ENCODE assay signal across 17 cellular contexts in genomic region chr11:116581349-116581748, GRCh38.
"Had no signal": no experiment of that assay in that cellular context is flagged by ENCODE, and none has a peak within 500 bp of the region (broad histone marks: within the 10 kb centered on the region; RNA-seq: fewer than 3 reads in every experiment).

No MANE protein-coding gene starts in this region.

- H3K4me3 ChIP-seq: thyroid gland had no signal

- H3K36me3 ChIP-seq: ascending aorta, gastrocnemius medialis, heart right ventricle, left ventricle myocardium inferior, right atrium auricular region, thyroid gland had no signal

- H3K9me3 Mint-ChIP-seq: activated naive CD4-positive, alpha-beta T cell treated with anti-CD3 and anti-CD28 coated beads, Interleukin-2, amount 10 ng/mL, durations not matched to agents 7 days and 5 days; activated T-helper 2 cell treated with anti-CD3 and anti-CD28 coated beads, Interferon-gamma antibody, Interleukin-2, Interleukin-4, amounts not matched to agents 10 μg/mL and 5 μg/mL and 100 μg/mL, durations not matched to agents 14 hours and 24 hours and 36 hours; memory B cell; stimulated activated naive B cell treated with anti-CD40 and anti-IgM and Interleukin-4, amounts not matched to agents 10 μg/mL and 1 μg/mL and 100 μg/mL, for 72 hours had no signal

- H3K4me3 Mint-ChIP-seq: activated naive CD4-positive, alpha-beta T cell treated with anti-CD3 and anti-CD28 coated beads, Interleukin-2, amount 10 ng/mL, durations not matched to agents 7 days and 5 days; memory B cell; naive thymus-derived CD8-positive, alpha-beta T cell; stimulated activated naive B cell treated with anti-CD40 and anti-IgM and Interleukin-4, amounts not matched to agents 10 μg/mL and 1 μg/mL and 100 μg/mL, for 72 hours had no signal

- H3K4me1 ChIP-seq: ascending aorta, thyroid gland had no signal

- H3K27ac Mint-ChIP-seq: activated naive CD4-positive, alpha-beta T cell treated with anti-CD3 and anti-CD28 coated beads, Interleukin-2, amount 10 ng/mL, durations not matched to agents 7 days and 5 days; activated T-helper 2 cell treated with anti-CD3 and anti-CD28 coated beads, Interferon-gamma antibody, Interleukin-2, Interleukin-4, amounts not matched to agents 10 μg/mL and 5 μg/mL and 100 μg/mL, durations not matched to agents 14 hours and 24 hours and 36 hours; memory B cell; naive thymus-derived CD8-positive, alpha-beta T cell; progenitor cell of endocrine pancreas; stimulated activated naive B cell treated with anti-CD40 and anti-IgM and Interleukin-4, amounts not matched to agents 10 μg/mL and 1 μg/mL and 100 μg/mL, for 72 hours had no signal

- DNase-seq: activated CD4-positive, alpha-beta T cell treated with anti-CD3 and anti-CD28 coated beads, Interleukin-2, amount 50 U/mL, for 1 hour; activated T-cell treated with anti-CD3 and anti-CD28 coated beads for 4 hours; erythroblast; gastrocnemius medialis; heart right ventricle; left ventricle myocardium inferior; naive thymus-derived CD8-positive, alpha-beta T cell; stimulated activated CD4-positive, alpha-beta T cell treated with anti-CD3 and anti-CD28 coated beads, Interleukin-2, amount 100 ng/mL, for 48 hours; stimulated activated naive B cell treated with anti-CD40 and anti-IgM and Interleukin-4, amounts not matched to agents 10 μg/mL and 1 μg/mL and 100 μg/mL, for 72 hours; thyroid gland had no signal

- ATAC-seq: activated CD4-positive, CD25-positive, alpha-beta regulatory T cell treated with anti-CD3 and anti-CD28 coated beads, Interleukin-2, amount 50 U/mL, for 24 hours; gastrocnemius medialis; heart right ventricle; naive thymus-derived CD8-positive, alpha-beta T cell; stimulated activated naive B cell treated with anti-CD40 and anti-IgM and Interleukin-4, amounts not matched to agents 10 μg/mL and 1 μg/mL and 100 μg/mL, for 72 hours had no signal

- H3K4me1 Mint-ChIP-seq: activated naive CD4-positive, alpha-beta T cell treated with anti-CD3 and anti-CD28 coated beads, Interleukin-2, amount 10 ng/mL, durations not matched to agents 7 days and 5 days; memory B cell had no signal

- H3K9me3 ChIP-seq: ascending aorta, gastrocnemius medialis, heart right ventricle, left ventricle myocardium inferior, right atrium auricular region, thyroid gland had no signal

- H3K36me3 Mint-ChIP-seq: activated naive CD4-positive, alpha-beta T cell treated with anti-CD3 and anti-CD28 coated beads, Interleukin-2, amount 10 ng/mL, durations not matched to agents 7 days and 5 days; memory B cell; naive thymus-derived CD8-positive, alpha-beta T cell; stimulated activated naive B cell treated with anti-CD40 and anti-IgM and Interleukin-4, amounts not matched to agents 10 μg/mL and 1 μg/mL and 100 μg/mL, for 72 hours had no signal

- H3K27ac ChIP-seq: ascending aorta, gastrocnemius medialis, heart right ventricle, left ventricle myocardium inferior, right atrium auricular region, thyroid gland had no signal
